8 cellular contexts compared by ENCODE assay signal in the genomic region with DNA sequence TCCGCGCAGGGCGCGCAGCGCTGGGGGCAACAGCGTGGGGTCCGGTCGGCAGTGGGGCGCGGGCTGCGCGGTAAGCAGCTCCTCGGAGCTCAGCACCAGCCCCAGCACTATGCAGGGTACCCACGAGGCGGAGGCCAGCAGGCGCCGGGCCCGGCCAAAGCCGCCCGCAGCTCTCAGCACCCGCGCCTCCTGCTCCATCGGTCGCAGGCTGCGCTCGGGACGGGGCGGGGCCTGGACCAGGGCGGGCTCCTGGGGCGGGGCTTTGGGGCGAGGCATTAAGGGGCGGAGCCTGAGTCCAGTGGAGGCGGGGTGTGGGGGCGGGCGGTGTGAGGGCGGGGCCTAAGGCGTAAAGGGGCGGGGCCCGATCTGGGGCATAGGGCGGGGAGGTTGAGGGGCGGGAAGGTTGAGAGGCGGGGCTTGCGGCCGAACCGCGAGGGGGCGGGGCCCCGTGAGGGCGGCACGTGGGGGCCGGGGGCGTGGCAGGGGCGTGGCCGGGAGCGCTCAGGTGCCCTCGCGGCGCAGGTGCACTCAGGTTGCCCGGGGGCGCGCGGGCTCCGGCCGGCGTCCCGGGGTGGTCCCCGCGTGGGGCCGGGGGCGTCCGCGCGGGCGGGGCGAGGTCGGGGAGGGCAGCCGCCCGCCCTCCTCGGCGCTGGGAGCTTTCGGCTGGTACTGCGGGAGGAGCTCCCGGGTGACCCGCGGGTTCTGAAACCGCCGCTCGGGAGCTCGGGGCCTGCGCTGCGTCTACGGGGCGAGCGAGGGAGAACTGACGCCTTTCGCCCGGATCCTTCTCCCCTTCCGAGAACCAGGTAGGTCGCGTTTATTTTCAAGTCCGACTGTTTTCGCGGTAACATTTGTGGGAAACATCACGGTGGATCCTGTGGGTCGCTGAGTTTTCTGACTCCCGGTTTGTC. TPM values are rescaled to one million over a fixed set of nuclear protein-coding genes. Genes with fewer than 3 reads are reported as not detected.
A peak's percentile ranks its signal among the peaks of the same experiment; 100 is the strongest.
DNase-seq lines count a peak whose midpoint lies in the region; ATAC-seq and TF ChIP-seq lines count a peak whose summit lies in the region.

No MANE protein-coding gene starts in this region.

- no peak for TF ChIP-seq POLR2A in sigmoid colon (IDR thresholded peaks at IDR 0.05)

- H3K4me3 ChIP-seq in BE2C (ENCODE audit: low read depth, low read length) = no peak overlapping the region
- H3K4me3 ChIP-seq in heart right ventricle = peak overlapping the region in 8 of 10 donors; percentile 13 to 32 (median 23)
- peak overlapping the region in 3 of 4 donors; percentile 17 to 30 (median 28) for H3K4me3 ChIP-seq in sigmoid colon
- H3K4me3 ChIP-seq in MM.1S (ENCODE audit: low read length) = no peak overlapping the region

- WGBS in heart right ventricle, 2 donors = 1 to 2% methylated on average over 49 to 106 of the region's 106 CpGs
- WGBS in sigmoid colon, 2 donors = 2% methylated on average over 106 of the region's 106 CpGs

- no peak overlapping the region for H2AFZ ChIP-seq in MM.1S (ENCODE audit: low read length)

- no peak overlapping the region for H3K27ac Mint-ChIP-seq in activated naive CD4-positive, alpha-beta T cell treated with anti-CD3 and anti-CD28 coated beads, Interleukin-2, amount 50 U/mL, for 72 hours

- DNase-seq in BE2C (peak; percentile 91), SK-N-DZ (ENCODE audit: low spot score) (peak; percentile 17), heart right ventricle (peak; percentile 28 to 77), sigmoid colon (peak; percentile 75), MM.1S (no peak)
- peak in 1 of 2 donors; percentile 86 for DNase-seq in activated naive CD4-positive, alpha-beta T cell treated with anti-CD3 and anti-CD28 coated beads, Interleukin-2, amount 50 U/mL, for 72 hours (ENCODE audit: low spot score in 2 of 2)

- H3K79me2 ChIP-seq in MM.1S (ENCODE audit: low read length) = no peaks in the 10 kb centered on the region

- H3K4me1 ChIP-seq in BE2C = no peaks in the 10 kb centered on the region
- H3K4me1 ChIP-seq in heart right ventricle = peaks cover 0 to 14% (median 5%) of the 10 kb centered on the region in 9 donors
- H3K4me1 ChIP-seq in sigmoid colon = peaks cover 0 to 26% (median 18%) of the 10 kb centered on the region in 4 donors
- no peaks in the 10 kb centered on the region for H3K4me1 ChIP-seq in MM.1S (ENCODE audit: low read length)

- no peaks in the 10 kb centered on the region for H3F3A ChIP-seq in MM.1S (ENCODE audit: insufficient read depth, low read length)

- H3K9me2 ChIP-seq in MM.1S (replicated peaks; ENCODE audit: insufficient read depth, low read length) = no peaks in the 10 kb centered on the region

- intact Hi-C loops in heart right ventricle (cut with DNase I) (no loop called here), sigmoid colon (cut with DNase I) (no loop called here)

- ATAC-seq in HG02973 (IDR thresholded peaks at IDR 0.05; ENCODE audit: unreplicated experiment) (peak; percentile 57), heart right ventricle (peak; percentile 80 to 88 (median 84)), GM18502 (IDR thresholded peaks at IDR 0.05; ENCODE audit: poor library complexity, unreplicated experiment) (no peak)
- ATAC-seq in activated naive CD4-positive, alpha-beta T cell treated with anti-CD3 and anti-CD28 coated beads, Interleukin-2, amount 50 U/mL, for 72 hours = peak; percentile 85 to 91

- H3K27me3 ChIP-seq in BE2C (peaks cover 69% of the 10 kb centered on the region), heart right ventricle (peaks cover 36 to 89% (median 76%) of the 10 kb centered on the region in 7 donors), sigmoid colon (peaks cover 42 to 84% (median 76%) of the 10 kb centered on the region in 3 donors), MM.1S (replicated peaks; ENCODE audit: insufficient read depth, low read length) (no peaks in the 10 kb centered on the region)

- no peaks in the 10 kb centered on the region for H4K20me1 ChIP-seq in MM.1S (ENCODE audit: insufficient read depth, low read length)

- H3K36me3 ChIP-seq in BE2C (no peaks in the 10 kb centered on the region), heart right ventricle (no peaks in the 10 kb centered on the region), sigmoid colon (no peaks in the 10 kb centered on the region), MM.1S (replicated peaks; ENCODE audit: insufficient read depth, low read length) (no peaks in the 10 kb centered on the region)

- H3K9me3 Mint-ChIP-seq in activated naive CD4-positive, alpha-beta T cell treated with anti-CD3 and anti-CD28 coated beads, Interleukin-2, amount 50 U/mL, for 72 hours = no peaks in the 10 kb centered on the region

- no peak overlapping the region for H3K9ac ChIP-seq in MM.1S (ENCODE audit: low read length)

- TF ChIP-seq CTCF in BE2C (IDR thresholded peaks at IDR 0.05; ENCODE audit: low read depth, low read length) = no peak
- no peak for TF ChIP-seq CTCF in heart right ventricle (IDR thresholded peaks at IDR 0.05)
- TF ChIP-seq CTCF in sigmoid colon (IDR thresholded peaks at IDR 0.05) = no peak
- no peak for TF ChIP-seq CTCF in MM.1S (IDR thresholded peaks at IDR 0.05; ENCODE audit: low read length)

- H3K27ac ChIP-seq in heart right ventricle (no peak overlapping the region), sigmoid colon (no peak overlapping the region), MM.1S (ENCODE audit: low read length) (no peak overlapping the region)

- peaks cover 8 to 9% of the 10 kb centered on the region in 2 donors for H3K36me3 Mint-ChIP-seq in activated naive CD4-positive, alpha-beta T cell treated with anti-CD3 and anti-CD28 coated beads, Interleukin-2, amount 50 U/mL, for 72 hours

- H3K4me2 ChIP-seq in MM.1S (ENCODE audit: low read depth, low read length) = no peak overlapping the region

- peaks cover 3% of the 10 kb centered on the region; the same call in 1 of the 2 replicates for H3K9me3 ChIP-seq in BE2C
- peaks cover 0 to 4% (median 0%) of the 10 kb centered on the region in 11 donors for H3K9me3 ChIP-seq in heart right ventricle
- peaks cover 0 to 3% (median 1%) of the 10 kb centered on the region in 4 donors for H3K9me3 ChIP-seq in sigmoid colon
- no peaks in the 10 kb centered on the region for H3K9me3 ChIP-seq in MM.1S (replicated peaks; ENCODE audit: insufficient read depth, low read length)

- no peak for TF ChIP-seq EP300 in sigmoid colon (IDR thresholded peaks at IDR 0.05)

RNA-seq across cellular contexts. Expression of gene SLC22A31, which starts 1.4 kb away (rescaled TPM):
- polyA plus RNA-seq in BE2C (2012; ENCODE audit: insufficient read depth, insufficient read length, low read depth) = not detected
- polyA plus RNA-seq in SK-N-DZ (2014; cell fraction: cytosol; rRNA removed) = not detected in 2 replicates
- polyA plus RNA-seq in SK-N-DZ (2014; cell fraction: nucleus; rRNA removed) = 0.49 and 2.2 TPM in 2 replicates
- 1 to 10 TPM; 1.6 to 3.7 TPM for total RNA-seq in activated naive CD4-positive, alpha-beta T cell treated with anti-CD3 and anti-CD28 coated beads, Interleukin-2, amount 50 U/mL, for 72 hours
- total RNA-seq in heart right ventricle = under 1 TPM in 1 of 10 donors, not detected in 9; 0.36 TPM
- under 1 TPM in 1 of 2 donors, not detected in 1; 0.20 TPM for polyA plus RNA-seq in heart right ventricle
- total RNA-seq in sigmoid colon = not detected
- under 1 TPM in 1 of 3 donors, not detected in 2; 0.87 TPM for polyA plus RNA-seq in sigmoid colon

RNA-seq across cellular contexts. Expression of gene ZNF778, which starts 15.8 kb away (rescaled TPM):
- polyA plus RNA-seq in BE2C (2012; ENCODE audit: insufficient read depth, insufficient read length, low read depth) = 9.2 TPM
- polyA plus RNA-seq in SK-N-DZ (2014; cell fraction: cytosol; rRNA removed) = 6.4 and 9.0 TPM in 2 replicates
- 3.7 and 12.1 TPM in 2 replicates for polyA plus RNA-seq in SK-N-DZ (2014; cell fraction: nucleus; rRNA removed)
- total RNA-seq in activated naive CD4-positive, alpha-beta T cell treated with anti-CD3 and anti-CD28 coated beads, Interleukin-2, amount 50 U/mL, for 72 hours = 10 to 100 TPM in 1 of 2 donors, 1 to 10 TPM in 1; 6.1 to 12.2 TPM
- total RNA-seq in heart right ventricle (10 to 100 TPM in 2 of 10 donors, 1 to 10 TPM in 8; 5.9 to 11.3 (median 8.8) TPM), sigmoid colon (10 to 100 TPM in 3 of 4 donors, 1 to 10 TPM in 1; 6.4 to 21.8 (median 12.6) TPM)
- polyA plus RNA-seq in heart right ventricle (1 to 10 TPM; 1.7 to 1.8 TPM), sigmoid colon (10 to 100 TPM in 1 of 3 donors, 1 to 10 TPM in 1, under 1 TPM in 1; 0.69 to 96.1 (median 2.7) TPM)

RNA-seq across cellular contexts. Expression of gene CDH15, which starts 30.2 kb away (rescaled TPM):
- polyA plus RNA-seq in BE2C (2012; ENCODE audit: insufficient read depth, insufficient read length, low read depth) = not detected
- 0.26 TPM in 1 of 2 replicates, not detected in the other for polyA plus RNA-seq in SK-N-DZ (2014; cell fraction: cytosol; rRNA removed)
- 0.08 and 0.28 TPM in 2 replicates for polyA plus RNA-seq in SK-N-DZ (2014; cell fraction: nucleus; rRNA removed)
- total RNA-seq in activated naive CD4-positive, alpha-beta T cell treated with anti-CD3 and anti-CD28 coated beads, Interleukin-2, amount 50 U/mL, for 72 hours = under 1 TPM in 1 of 2 donors, not detected in 1; 0.75 TPM
- total RNA-seq in heart right ventricle (under 1 TPM in 2 of 10 donors, not detected in 8; 0.08 to 0.16 TPM), sigmoid colon (not detected)
- polyA plus RNA-seq in heart right ventricle (under 1 TPM in 1 of 2 donors, not detected in 1; 0.45 TPM), sigmoid colon (under 1 TPM in 1 of 3 donors, not detected in 2; 0.01 TPM)

Comparison
In these comparisons a context has a peak if more than half of its experiments do, and no peak if none do; other contexts are left out.
1. H3K4me3 ChIP-seq: peak in heart right ventricle (8 of 10) and sigmoid colon (3 of 4); none in BE2C (single experiment) and MM.1S (single experiment).